Comparison of ENCODE assay signal across 8 cellular contexts in genomic region chr1:151693057-151693651, GRCh38. TPM values are rescaled to one million over a fixed set of nuclear protein-coding genes. Genes with fewer than 3 reads are reported as not detected.
DNase-seq lines count a peak whose midpoint lies in the region; ATAC-seq and TF ChIP-seq lines count a peak whose summit lies in the region.

No MANE protein-coding gene starts in this region.

- no peak for ATAC-seq in heart right ventricle
- ATAC-seq in GM21526 (IDR thresholded peaks at IDR 0.05; ENCODE audit: low FRiP score, unreplicated experiment), result no peak
- ATAC-seq in omental fat pad (ENCODE audit: low FRiP score), result no peak
- ATAC-seq in activated naive CD8-positive, alpha-beta T cell treated with anti-CD3 and anti-CD28 coated beads, Interleukin-2, amount 50 U/mL, for 24 hours, result no peak

- no peaks in the 10 kb centered on the region for H3K27me3 Mint-ChIP-seq in activated naive CD8-positive, alpha-beta T cell treated with anti-CD3 and anti-CD28 coated beads, Interleukin-2, amount 50 U/mL, for 24 hours

- H3K4me1 Mint-ChIP-seq in activated naive CD8-positive, alpha-beta T cell treated with anti-CD3 and anti-CD28 coated beads, Interleukin-2, amount 50 U/mL, for 24 hours, result peaks cover 1% of the 10 kb centered on the region

- peaks cover 0 to 13% (median 0%) of the 10 kb centered on the region in 9 donors for H3K4me1 ChIP-seq in heart right ventricle

- intact Hi-C loops in heart right ventricle (cut with DNase I), result loop anchor here in 7 of 10 donors (2.0 to 10.0 kb wide), 7 partner anchors 34 to 144 kb away; partner anchors contain the start of genes C2CD4D (in 2 of the 7), RORC (in 1 of the 7) and SNX27 (in 1 of the 7)

- no peak overlapping the region for H3K4me3 Mint-ChIP-seq in activated naive CD8-positive, alpha-beta T cell treated with anti-CD3 and anti-CD28 coated beads, Interleukin-2, amount 50 U/mL, for 24 hours

- no peaks in the 10 kb centered on the region for H3K9me3 Mint-ChIP-seq in activated naive CD8-positive, alpha-beta T cell treated with anti-CD3 and anti-CD28 coated beads, Interleukin-2, amount 50 U/mL, for 24 hours

- no peak overlapping the region for H3K27ac Mint-ChIP-seq in activated naive CD8-positive, alpha-beta T cell treated with anti-CD3 and anti-CD28 coated beads, Interleukin-2, amount 50 U/mL, for 24 hours

- peaks cover 15% of the 10 kb centered on the region for H3K36me3 Mint-ChIP-seq in activated naive CD8-positive, alpha-beta T cell treated with anti-CD3 and anti-CD28 coated beads, Interleukin-2, amount 50 U/mL, for 24 hours (ENCODE audit: low read depth)

- no peaks in the 10 kb centered on the region for H3K27me3 ChIP-seq in heart right ventricle

- H3K4me3 ChIP-seq in heart right ventricle, result no peak overlapping the region

- DNase-seq in DMS153 (lab: John Stamatoyannopoulos, UW), result peak; percentile 41
- DNase-seq in SW480 (ENCODE audit: low spot score), result peak; percentile 36
- DNase-seq in heart right ventricle, result no peak
- no peak for DNase-seq in activated T-cell treated with anti-CD3 and anti-CD28 coated beads, Interleukin-2, amount 50 U/mL, for 1 hour
- DNase-seq in omental fat pad (ENCODE audit: low spot score), result no peak
- no peak for DNase-seq in activated naive CD8-positive, alpha-beta T cell treated with anti-CD3 and anti-CD28 coated beads, Interleukin-2, amount 50 U/mL, for 24 hours

- no peaks in the 10 kb centered on the region for H3K9me3 ChIP-seq in heart right ventricle

- peaks cover 0 to 69% (median 20%) of the 10 kb centered on the region in 9 donors for H3K36me3 ChIP-seq in heart right ventricle

- H3K27ac ChIP-seq in heart right ventricle, result no peak overlapping the region

- 76 to 85% methylated on average over 4 of the region's 4 CpGs for WGBS in heart right ventricle, 2 donors

- TF ChIP-seq CTCF in LNCAP (IDR thresholded peaks at IDR 0.05) (peak; percentile 78), heart right ventricle (IDR thresholded peaks at IDR 0.05) (peak in 7 of 9 donors; percentile 44 to 61 (median 53)), omental fat pad (IDR thresholded peaks at IDR 0.05) (no peak)

RNA-seq across cellular contexts. Expression of gene CELF3, which starts 23.4 kb away (rescaled TPM):
- total RNA-seq in heart right ventricle, result not detected
- polyA plus RNA-seq in heart right ventricle, result under 1 TPM in 1 of 2 donors, not detected in 1; 0.04 TPM
- not detected for total RNA-seq in omental fat pad

RNA-seq across cellular contexts. Expression of gene RIIAD1, which starts 28.2 kb away (rescaled TPM):
- total RNA-seq in heart right ventricle, result 10 to 100 TPM in 2 of 10 donors, 1 to 10 TPM in 8; 3.4 to 11.4 (median 7.1) TPM
- 1 to 10 TPM in 1 of 2 donors, not detected in 1; 5.5 TPM for polyA plus RNA-seq in heart right ventricle
- total RNA-seq in omental fat pad, result not detected

Comparison
In these comparisons a context has a peak if more than half of its experiments do, and no peak if none do; other contexts are left out.
1. DNase-seq: peak in DMS153 (single experiment) and SW480 (single experiment); none in heart right ventricle (0 of 2), activated T-cell treated with anti-CD3 and anti-CD28 coated beads, Interleukin-2, amount 50 U/mL, for 1 hour (single experiment), omental fat pad (single experiment) and activated naive CD8-positive, alpha-beta T cell treated with anti-CD3 and anti-CD28 coated beads, Interleukin-2, amount 50 U/mL, for 24 hours (single experiment).
2. CTCF ChIP-seq: peak in LNCAP (single experiment) and heart right ventricle (7 of 9); none in omental fat pad (0 of 3).
3. RNA of gene RIIAD1, which starts 28.2 kb away (total RNA-seq): 3.4 to 11.4 TPM in heart right ventricle; not detected in omental fat pad; every median in the first group is over 4 times any median in the second.